In the genomic region with DNA sequence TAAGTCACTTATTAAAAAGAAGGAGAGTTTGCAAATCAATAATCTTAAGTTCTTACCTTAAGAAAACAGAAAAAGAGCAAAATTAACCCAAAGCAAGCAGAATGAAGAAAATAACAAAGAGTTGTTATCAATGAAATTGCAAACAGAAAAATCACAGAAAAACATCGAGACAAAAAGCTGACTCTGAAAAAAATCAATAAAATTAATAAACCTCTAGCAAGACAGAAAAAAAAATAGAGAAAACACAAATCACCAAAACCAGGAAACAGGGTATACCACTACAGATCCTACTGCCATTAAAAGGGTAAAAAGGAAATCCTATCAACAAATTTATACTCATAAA, we compare ENCODE assay signal across 28 cellular contexts. TPM values are rescaled to one million over a fixed set of nuclear protein-coding genes. Genes with fewer than 3 reads are reported as not detected.
DNase-seq lines count a peak whose midpoint lies in the region; ATAC-seq, FAIRE-seq and TF ChIP-seq lines count a peak whose summit lies in the region.
"Had no signal": no experiment of that assay in that cellular context is flagged by ENCODE, and none has a peak within 500 bp of the region (broad histone marks: within the 10 kb centered on the region; RNA-seq: fewer than 3 reads in every experiment).

No MANE protein-coding gene starts in this region.

- H3K79me2 ChIP-seq in PC-9 (ENCODE audit: low read depth) = no peaks in the 10 kb centered on the region
- H3K79me2 ChIP-seq: parathyroid adenoma had no signal

- no peak for TF ChIP-seq POLR2A in lower leg skin (IDR thresholded peaks at IDR 0.05)

- H3K27me3 Mint-ChIP-seq in T-helper 2 cell treated with Interferon-gamma antibody and Interleukin-4, amounts not matched to agents 5 μg/mL and 100 μg/mL, for 36 hours (ENCODE audit: low read depth) = no peaks in the 10 kb centered on the region
- no peaks in the 10 kb centered on the region for H3K27me3 Mint-ChIP-seq in CD4-positive, alpha-beta T cell
- H3K27me3 Mint-ChIP-seq: naive thymus-derived CD8-positive, alpha-beta T cell; T-helper 17 cell had no signal

- no peak for TF ChIP-seq CTCF in A673 (conservative IDR thresholded peaks at IDR 0.05; ENCODE audit: low read depth, low read length)
- TF ChIP-seq CTCF in PC-9 (conservative IDR thresholded peaks at IDR 0.05) = no peak
- TF ChIP-seq CTCF in bronchial epithelial cell (IDR thresholded peaks at IDR 0.05; ENCODE audit: insufficient read depth, low read length, severe bottlenecking) = no peak
- no peak for TF ChIP-seq CTCF in CD4-positive, alpha-beta T cell (IDR thresholded peaks at IDR 0.05)
- TF ChIP-seq CTCF in lower leg skin (IDR thresholded peaks at IDR 0.05) = no peak

- H2AFZ ChIP-seq in PC-9 = peak overlapping the region; percentile 52; the same call in 1 of the 2 replicates
- H2AFZ ChIP-seq: parathyroid adenoma had no signal

- no TSS peak for BruUV-seq in A673 (replicated peaks; lab: Mats Ljungman, UMichigan)
- no TSS peak for BruUV-seq in PC-9 (replicated peaks; lab: Mats Ljungman, UMichigan)

- CTCF ChIA-PET in A673 (lab: Charles Lee) = no interaction called here
- CTCF ChIA-PET in PC-9 (lab: Charles Lee) = no interaction called here
- CTCF ChIA-PET in CD4-positive, alpha-beta T cell (lab: Charles Lee) = interaction anchor here (0.6 kb wide), 1 partner anchor 49 kb away, joined by 3 read pairs; no protein-coding TSS in a partner anchor

- peak overlapping the region; percentile 73 for H3K4me2 ChIP-seq in PC-9

- H3K9me3 ChIP-seq in A673 (ENCODE audit: low read depth, low read length, poor library complexity, severe bottlenecking) = no peaks in the 10 kb centered on the region
- peaks cover 8% of the 10 kb centered on the region; the same call in 1 of the 2 replicates for H3K9me3 ChIP-seq in PC-9 (ENCODE audit: insufficient read depth, low read depth)
- H3K9me3 ChIP-seq in CD4-positive, alpha-beta T cell (ENCODE audit: control insufficient read depth, low read length) = no peaks in the 10 kb centered on the region

- POLR2A ChIA-PET in A673 (lab: Charles Lee; ENCODE audit: low non-redundant PET) = interaction anchor here (0.7 kb wide), 1 partner anchor 11 kb away, joined by 3 read pairs; no protein-coding TSS in a partner anchor
- POLR2A ChIA-PET in PC-9 (lab: Charles Lee; ENCODE audit: unreplicated experiment) = no interaction called here
- POLR2A ChIA-PET in CD4-positive, alpha-beta T cell (lab: Charles Lee) = no interaction called here

- H3K4me1 ChIP-seq in A673 (ENCODE audit: insufficient read depth, low read length, poor library complexity, severe bottlenecking) (no peaks in the 10 kb centered on the region), PC-9 (replicated peaks; ENCODE audit: insufficient read depth) (peaks cover 36% of the 10 kb centered on the region)
- H3K4me1 ChIP-seq: parathyroid adenoma had no signal

- H3K4me3 ChIP-seq in A673 (ENCODE audit: low read depth, low read length, poor library complexity, severe bottlenecking) (no peak overlapping the region), PC-9 (peak overlapping the region; percentile 46; the same call in 1 of the 2 replicates), bronchial epithelial cell (ENCODE audit: low read depth, low read length) (no peak overlapping the region), lower leg skin (ENCODE audit: low read depth, poor library complexity, severe bottlenecking) (no peak overlapping the region)
- H3K4me3 ChIP-seq: cardiac muscle cell, dorsolateral prefrontal cortex had no signal

- intact Hi-C loops in A673 (cut with micrococcal nuclease; ENCODE audit: unreplicated experiment) = no loop called here
- intact Hi-C loops in PC-9 (cut with micrococcal nuclease; ENCODE audit: unreplicated experiment) = no loop called here
- intact Hi-C loops in CD4-positive, alpha-beta T cell (cut with DNase I, micrococcal nuclease) = no loop called here
- intact Hi-C loops in lower leg skin (cut with DNase I; ENCODE audit: low total_unique reads) = no loop called here

- FAIRE-seq in bronchial epithelial cell (lab: Jason Lieb, UNC) = no peak
- FAIRE-seq: frontal cortex, HepG2 had no signal

- H3K27ac ChIP-seq in A673 (ENCODE audit: low read depth, low read length, poor library complexity, severe bottlenecking) = peak overlapping the region; percentile 7
- peak overlapping the region; percentile 93 for H3K27ac ChIP-seq in PC-9
- no peak overlapping the region for H3K27ac ChIP-seq in CD4-positive, alpha-beta T cell (ENCODE audit: low read depth, low read length)
- H3K27ac ChIP-seq: cardiac muscle cell, dorsolateral prefrontal cortex, parathyroid adenoma had no signal

- no peaks in the 10 kb centered on the region for H4K20me1 ChIP-seq in PC-9 (ENCODE audit: insufficient read depth)

- H3K9me3 Mint-ChIP-seq in T-helper 2 cell treated with Interferon-gamma antibody and Interleukin-4, amounts not matched to agents 5 μg/mL and 100 μg/mL, for 36 hours = peaks cover 3% of the 10 kb centered on the region
- no peaks in the 10 kb centered on the region for H3K9me3 Mint-ChIP-seq in CD4-positive, alpha-beta T cell
- H3K9me3 Mint-ChIP-seq: WTC11 had no signal

- H3K4me3 Mint-ChIP-seq in T-helper 2 cell treated with Interferon-gamma antibody and Interleukin-4, amounts not matched to agents 5 μg/mL and 100 μg/mL, for 36 hours = peak overlapping the region; percentile 68
- no peak overlapping the region for H3K4me3 Mint-ChIP-seq in CD4-positive, alpha-beta T cell
- H3K4me3 Mint-ChIP-seq: T-helper 17 cell, WTC11 had no signal

- H3K9me2 ChIP-seq in PC-9 (ENCODE audit: insufficient read depth) = no peaks in the 10 kb centered on the region; the same call in 1 of the 2 replicates

- DNase-seq in T-helper 2 cell treated with Interferon-gamma antibody and Interleukin-4, amounts not matched to agents 5 μg/mL and 100 μg/mL, for 36 hours (ENCODE audit: low spot score) = no peak
- DNase-seq in T-helper 2 cell (no peak), A673 (ENCODE audit: low spot score) (no peak), PC-9 (peak in 1 of 2 experiments; percentile 40), bronchial epithelial cell (ENCODE audit: low read depth) (peak; percentile 4), NCI-H1105 treated with DMSO at 0.1 percent for 48 hours (lab: John Stamatoyannopoulos, UW) (no peak), lower leg skin (ENCODE audit: low spot score in 2 of 2) (no peak)
- DNase-seq in CD4-positive, alpha-beta T cell = no peak
- DNase-seq: 8988T; C1 segment of cervical spinal cord; dorsolateral prefrontal cortex; GF-D8; H7; mesendoderm; NCI-H1417 treated with DMSO at 0.1 percent for 48 hours; NCI-H2171 treated with DMSO at 0.1 percent for 48 hours; NCI-H748 treated with DMSO at 0.1 percent for 48 hours; SIG-M5; stimulated activated naive CD4-positive, alpha-beta T cell; T-helper 17 cell; trophoblast cell had no signal

- H3K4me1 Mint-ChIP-seq in T-helper 2 cell treated with Interferon-gamma antibody and Interleukin-4, amounts not matched to agents 5 μg/mL and 100 μg/mL, for 36 hours (ENCODE audit: low read depth) = peaks cover 12% of the 10 kb centered on the region
- no peaks in the 10 kb centered on the region for H3K4me1 Mint-ChIP-seq in CD4-positive, alpha-beta T cell (ENCODE audit: low read depth)
- H3K4me1 Mint-ChIP-seq: WTC11 had no signal

- H3K27ac Mint-ChIP-seq in T-helper 2 cell treated with Interferon-gamma antibody and Interleukin-4, amounts not matched to agents 5 μg/mL and 100 μg/mL, for 36 hours = peak overlapping the region; percentile 95
- H3K27ac Mint-ChIP-seq in CD4-positive, alpha-beta T cell = no peak overlapping the region
- H3K27ac Mint-ChIP-seq: T-helper 17 cell, WTC11 had no signal

- no peak for ATAC-seq in CD4-positive, alpha-beta T cell (ENCODE audit: poor library complexity)
- ATAC-seq: HepG2; naive thymus-derived CD8-positive, alpha-beta T cell; sciatic nerve; T-helper 17 cell; WTC11 had no signal

- no peaks in the 10 kb centered on the region for H3K36me3 ChIP-seq in A673 (ENCODE audit: insufficient read depth, low read length, poor library complexity, severe bottlenecking)
- peaks cover 10% of the 10 kb centered on the region for H3K36me3 ChIP-seq in PC-9 (ENCODE audit: low read depth)
- no peaks in the 10 kb centered on the region for H3K36me3 ChIP-seq in bronchial epithelial cell (ENCODE audit: control insufficient read depth, insufficient read depth, low read length)
- H3K36me3 ChIP-seq: cardiac muscle cell had no signal

- peaks cover 3% of the 10 kb centered on the region for H3K36me3 Mint-ChIP-seq in T-helper 2 cell treated with Interferon-gamma antibody and Interleukin-4, amounts not matched to agents 5 μg/mL and 100 μg/mL, for 36 hours (ENCODE audit: low read depth)
- H3K36me3 Mint-ChIP-seq in CD4-positive, alpha-beta T cell (ENCODE audit: low read depth) = no peaks in the 10 kb centered on the region
- H3K36me3 Mint-ChIP-seq: naive thymus-derived CD8-positive, alpha-beta T cell; WTC11 had no signal

- peaks cover 22% of the 10 kb centered on the region for H3F3A ChIP-seq in PC-9 (ENCODE audit: insufficient read depth, low read depth)

- WGBS in lower leg skin, 2 donors = 72 to 80% methylated on average over 1 of the region's 1 CpG

- H3K27me3 ChIP-seq in A673 (replicated peaks; ENCODE audit: insufficient read depth, low read depth, low read length, poor library complexity) (no peaks in the 10 kb centered on the region), PC-9 (ENCODE audit: insufficient read depth, low read depth) (no peaks in the 10 kb centered on the region), bronchial epithelial cell (ENCODE audit: control insufficient read depth, insufficient read depth, low read length) (no peaks in the 10 kb centered on the region)
- no peaks in the 10 kb centered on the region for H3K27me3 ChIP-seq in CD4-positive, alpha-beta T cell (ENCODE audit: control insufficient read depth, insufficient read depth, low read length)
- H3K27me3 ChIP-seq: cardiac muscle cell had no signal

RNA-seq across cellular contexts. Expression of a gene that starts 17.3 kb away (rescaled TPM):
- total RNA-seq in A673 (2021) (17.7 and 19.0 TPM in 2 replicates), PC-9 (2021) (31.2 and 31.5 TPM in 2 replicates), bronchial epithelial cell (20.0 and 21.5 TPM in 2 replicates), lower leg skin (10 to 100 TPM; 10.5 to 23.5 (median 19.7) TPM)
- total RNA-seq in CD4-positive, alpha-beta T cell = 1 to 10 TPM; 5.9 to 8.2 TPM
